In genomic region chr6:125293587-125293986, GRCh38 we compare ENCODE assay signal across 1 cellular context.
TF ChIP-seq lines count a peak whose summit lies in the region.

No MANE protein-coding gene starts in this region.

TF ChIP-seq in SK-N-SH, 30 proteins besides CTCF, POLR2A, EP300 and RAD21 (continued from another document):
- TF ChIP-seq FOSL2 (IDR thresholded peaks at IDR 0.05; ENCODE audit: borderline replicate concordance, low read depth) (no peak), NRF1 (IDR thresholded peaks at IDR 0.05; ENCODE audit: low read depth, low read length) (no peak), MXI1 (IDR thresholded peaks at IDR 0.05; ENCODE audit: low read depth, low read length) (peak; percentile 30; the same call in 1 of the 2 replicates)
- TF ChIP-seq, protein P1, sequence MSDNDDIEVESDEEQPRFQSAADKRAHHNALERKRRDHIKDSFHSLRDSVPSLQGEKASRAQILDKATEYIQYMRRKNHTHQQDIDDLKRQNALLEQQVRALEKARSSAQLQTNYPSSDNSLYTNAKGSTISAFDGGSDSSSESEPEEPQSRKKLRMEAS (IDR thresholded peaks at IDR 0.05; ENCODE audit: low read depth), result no peak
- TF ChIP-seq, protein P2, sequence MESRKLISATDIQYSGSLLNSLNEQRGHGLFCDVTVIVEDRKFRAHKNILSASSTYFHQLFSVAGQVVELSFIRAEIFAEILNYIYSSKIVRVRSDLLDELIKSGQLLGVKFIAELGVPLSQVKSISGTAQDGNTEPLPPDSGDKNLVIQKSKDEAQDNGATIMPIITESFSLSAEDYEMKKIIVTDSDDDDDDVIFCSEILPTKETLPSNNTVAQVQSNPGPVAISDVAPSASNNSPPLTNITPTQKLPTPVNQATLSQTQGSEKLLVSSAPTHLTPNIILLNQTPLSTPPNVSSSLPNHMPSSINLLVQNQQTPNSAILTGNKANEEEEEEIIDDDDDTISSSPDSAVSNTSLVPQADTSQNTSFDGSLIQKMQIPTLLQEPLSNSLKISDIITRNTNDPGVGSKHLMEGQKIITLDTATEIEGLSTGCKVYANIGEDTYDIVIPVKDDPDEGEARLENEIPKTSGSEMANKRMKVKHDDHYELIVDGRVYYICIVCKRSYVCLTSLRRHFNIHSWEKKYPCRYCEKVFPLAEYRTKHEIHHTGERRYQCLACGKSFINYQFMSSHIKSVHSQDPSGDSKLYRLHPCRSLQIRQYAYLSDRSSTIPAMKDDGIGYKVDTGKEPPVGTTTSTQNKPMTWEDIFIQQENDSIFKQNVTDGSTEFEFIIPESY (IDR thresholded peaks at IDR 0.05; ENCODE audit: borderline replicate concordance, low read depth), result no peak
